In genomic region chr1:67733741-67734690, GRCh38 we compare ENCODE assay signal across 13 cellular contexts. TPM values are rescaled to one million over a fixed set of nuclear protein-coding genes. Genes with fewer than 3 reads are reported as not detected.
DNase-seq lines count a peak whose midpoint lies in the region; ATAC-seq and TF ChIP-seq lines count a peak whose summit lies in the region.
"Had no signal": no experiment of that assay in that cellular context is flagged by ENCODE, and none has a peak within 500 bp of the region (broad histone marks: within the 10 kb centered on the region; RNA-seq: fewer than 3 reads in every experiment).

No MANE protein-coding gene starts in this region.

- TF ChIP-seq CTCF in nephron (IDR thresholded peaks at IDR 0.05; ENCODE audit: unreplicated experiment in 3 of 3) (no peak), type B pancreatic cell (conservative IDR thresholded peaks at IDR 0.05) (no peak)

- H3K27ac Mint-ChIP-seq in IgD-negative memory B cell (peak overlapping the region in 1 of 3 donors; percentile 80), nephron (peak overlapping the region in 2 of 3 experiments; percentile 22 to 53), type B pancreatic cell (no peak overlapping the region)
- H3K27ac Mint-ChIP-seq: endodermal cell had no signal

- peaks cover 1% of the 10 kb centered on the region for H3K36me3 Mint-ChIP-seq in IgD-negative memory B cell
- H3K36me3 Mint-ChIP-seq in nephron (ENCODE audit: low read depth) = no peaks in the 10 kb centered on the region
- H3K36me3 Mint-ChIP-seq in type B pancreatic cell = no peaks in the 10 kb centered on the region

- ATAC-seq in GM21390 (IDR thresholded peaks at IDR 0.05; ENCODE audit: unreplicated experiment) = no peak
- ATAC-seq: Right ventricle myocardium inferior had no signal

- peaks cover 51% of the 10 kb centered on the region for H3K4me1 ChIP-seq in BLaER1
- peaks cover 51% of the 10 kb centered on the region for H3K4me1 ChIP-seq in adipocyte (ENCODE audit: control insufficient read depth, insufficient read depth, low read length)

- H4K20me1 ChIP-seq in BLaER1 = no peaks in the 10 kb centered on the region

- H3K27me3 Mint-ChIP-seq in IgD-negative memory B cell (no peaks in the 10 kb centered on the region), nephron (ENCODE audit: low read depth) (no peaks in the 10 kb centered on the region), type B pancreatic cell (no peaks in the 10 kb centered on the region)

- DNase-seq in adipocyte (ENCODE audit: low read depth) = no peak
- no peak for DNase-seq in DMS79 treated with DMSO at 0.1 percent for 48 hours (lab: John Stamatoyannopoulos, UW)
- DNase-seq in type B pancreatic cell (ENCODE audit: extremely low spot score, unreplicated experiment) = no peak
- no peak for DNase-seq in T1000 (lab: John Stamatoyannopoulos, UW)
- DNase-seq: endodermal cell, NCI-H1436, NCI-H510A treated with DMSO at 0.1 percent for 48 hours had no signal

- peak overlapping the region; percentile 78 for H3K27ac ChIP-seq in BLaER1

- H3K9me3 ChIP-seq in BLaER1 = no peaks in the 10 kb centered on the region
- H3K9me3 ChIP-seq in adipocyte (ENCODE audit: control insufficient read depth, low read length) = no peaks in the 10 kb centered on the region
- H3K9me3 ChIP-seq: HAP-1 had no signal

- H3K4me3 ChIP-seq in BLaER1 (no peak overlapping the region), adipocyte (ENCODE audit: low read length) (no peak overlapping the region)
- H3K4me3 ChIP-seq: HAP-1 had no signal

- H3K4me3 Mint-ChIP-seq in IgD-negative memory B cell (peak overlapping the region in 3 of 4 donors; percentile 18 to 85 (median 78)), nephron (no peak overlapping the region), type B pancreatic cell (no peak overlapping the region)
- H3K4me3 Mint-ChIP-seq: endodermal cell had no signal

- no peak overlapping the region for H3K9ac ChIP-seq in BLaER1
- peak overlapping the region; percentile 2 for H3K9ac ChIP-seq in adipocyte (ENCODE audit: low read length)

- H3K27me3 ChIP-seq in BLaER1 (no peaks in the 10 kb centered on the region), adipocyte (replicated peaks; ENCODE audit: control insufficient read depth, insufficient read depth, low read length) (no peaks in the 10 kb centered on the region)

- H3K9me3 Mint-ChIP-seq in IgD-negative memory B cell (no peaks in the 10 kb centered on the region), nephron (no peaks in the 10 kb centered on the region), type B pancreatic cell (no peaks in the 10 kb centered on the region)
- H3K9me3 Mint-ChIP-seq: endodermal cell had no signal

- H3K4me2 ChIP-seq in BLaER1 = peak overlapping the region; percentile 85

- H3K4me1 Mint-ChIP-seq in IgD-negative memory B cell (peaks cover 21 to 37% (median 35%) of the 10 kb centered on the region in 3 donors), nephron (peaks cover 57% of the 10 kb centered on the region), type B pancreatic cell (ENCODE audit: unreplicated experiment) (peaks cover 13% of the 10 kb centered on the region)

- H3K36me3 ChIP-seq in BLaER1 (no peaks in the 10 kb centered on the region), adipocyte (ENCODE audit: control insufficient read depth, insufficient read depth, low read length, severe bottlenecking) (no peaks in the 10 kb centered on the region)
- H3K36me3 ChIP-seq: HAP-1 had no signal

RNA-seq across cellular contexts. Expression of gene GADD45A, which starts 49.0 kb away (rescaled TPM):
- polyA plus RNA-seq in IgD-negative memory B cell = 21.0 TPM
- total RNA-seq in type B pancreatic cell (ENCODE audit: low replicate concordance) = 66.0 and 104 TPM in 2 replicates

Comparison
In these comparisons a context has a peak if more than half of its experiments do, and no peak if none do; other contexts are left out.
1. H3K4me3 Mint-ChIP-seq: peak in IgD-negative memory B cell (3 of 4); none in nephron (0 of 3) and type B pancreatic cell (single experiment).